Comparison of ENCODE assay signal across 7 cellular contexts in the genomic region with DNA sequence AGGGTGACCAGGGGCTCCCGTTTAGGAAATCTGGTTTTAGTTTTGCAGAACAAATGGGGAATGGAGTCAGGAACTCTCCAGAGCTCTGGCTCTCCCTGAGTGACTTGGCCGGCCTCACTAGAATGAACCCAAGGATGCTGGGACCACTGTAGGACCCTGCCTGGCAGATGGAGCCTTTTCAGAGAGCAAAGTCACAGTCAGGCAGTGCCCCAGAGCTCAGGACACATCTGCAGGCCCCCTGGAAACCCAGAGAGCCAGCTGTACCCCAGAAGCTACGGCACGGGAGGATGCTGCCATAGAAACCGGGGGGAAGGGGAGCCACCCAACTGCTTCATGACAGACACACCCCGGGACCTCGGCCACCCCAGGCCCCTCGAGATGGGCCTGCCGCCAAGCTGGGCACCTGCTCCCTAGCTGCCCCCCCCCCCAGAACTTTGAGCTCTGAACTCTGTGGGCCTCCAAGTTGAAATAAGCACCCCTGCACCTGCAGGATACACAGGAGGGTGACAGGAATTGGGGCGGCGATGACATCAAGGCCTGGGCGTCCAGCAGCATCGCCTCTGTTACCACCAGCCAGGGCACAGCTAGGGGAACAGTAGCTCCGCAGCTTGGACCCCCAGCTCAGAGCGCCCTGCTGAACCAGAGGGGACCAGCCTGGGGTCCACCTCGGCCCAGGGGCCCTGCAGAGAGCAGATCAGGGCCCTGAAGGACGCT.
DNase-seq lines count a peak whose midpoint lies in the region; ATAC-seq, FAIRE-seq and TF ChIP-seq lines count a peak whose summit lies in the region.

No MANE protein-coding gene starts in this region.

- H2AFZ ChIP-seq in HepG2 (ENCODE audit: low read length) = no peak overlapping the region

- in situ Hi-C loops in HepG2 (cut with HindIII; ENCODE audit: extremely low pct_ligation_motif_present, low pct_unique_long_range_greater_than_20kb) = no loop called here

- no peaks in the 10 kb centered on the region for H3K4me1 Mint-ChIP-seq in activated T-helper 2 cell treated with anti-CD3 and anti-CD28 coated beads, Interferon-gamma antibody, Interleukin-2, Interleukin-4, amounts not matched to agents 10 μg/mL and 5 μg/mL and 100 μg/mL, durations not matched to agents 14 hours and 24 hours and 36 hours (ENCODE audit: low read depth)

- ATAC-seq in HepG2 (peak; percentile 2; the same call in 1 of the 3 replicates), HG02840 (IDR thresholded peaks at IDR 0.05; ENCODE audit: low FRiP score, unreplicated experiment) (no peak)

- CTCF ChIA-PET in HepG2 (lab: Yijun Ruan, JAX; ENCODE audit: low intra/inter-chr PET ratio, low total read pairs) = no interaction called here

- TF ChIP-seq EP300 in HepG2 (IDR thresholded peaks at IDR 0.05; ENCODE audit: low read depth in 2 of 2, low read length in 2 of 2) = no peak
- no peak for TF ChIP-seq EP300 in HepG2 (CRISPR knock-in tag; IDR thresholded peaks at IDR 0.05; ENCODE audit: borderline replicate concordance)

- POLR2A ChIA-PET in HepG2 (lab: Yijun Ruan, JAX) = interaction anchor here (0.8 to 7.2 kb wide), 11 partner anchors 8 to 93 kb away, joined by 3 to 94 read pairs (median 4); no protein-coding TSS in a partner anchor

- TF ChIP-seq POLR2A in HepG2 (IDR thresholded peaks at IDR 0.05; ENCODE audit: insufficient read depth in 1 of 2, low read depth in 2 of 2, low read length in 2 of 2) = no peak
- TF ChIP-seq POLR2A in spleen (IDR thresholded peaks at IDR 0.05) = no peak

- BruUV-seq in HepG2 (replicated peaks; lab: Mats Ljungman, UMichigan) = TSS peak; percentile 86

- H3K9ac ChIP-seq in HepG2 (ENCODE audit: insufficient read depth, low read depth, low read length) = peak overlapping the region; percentile 69

- no peaks in the 10 kb centered on the region for H3K9me3 Mint-ChIP-seq in activated T-helper 2 cell treated with anti-CD3 and anti-CD28 coated beads, Interferon-gamma antibody, Interleukin-2, Interleukin-4, amounts not matched to agents 10 μg/mL and 5 μg/mL and 100 μg/mL, durations not matched to agents 14 hours and 24 hours and 36 hours

- H3K4me3 ChIP-seq in H7 (ENCODE audit: insufficient read depth, low read depth, low read length) (peak overlapping the region; percentile 70), HepG2 (replicated peaks in 1 of 3; ENCODE audit: insufficient read depth in 1 of 3, low read depth in 2 of 3, low read length in 3 of 3) (peak overlapping the region; percentile 58 to 69 (median 69)), spleen (peak overlapping the region in 6 of 8 donors; percentile 61 to 81 (median 69))

- H3K4me3 Mint-ChIP-seq in activated T-helper 2 cell treated with anti-CD3 and anti-CD28 coated beads, Interferon-gamma antibody, Interleukin-2, Interleukin-4, amounts not matched to agents 10 μg/mL and 5 μg/mL and 100 μg/mL, durations not matched to agents 14 hours and 24 hours and 36 hours (ENCODE audit: low read depth) = peak overlapping the region; percentile 47

- H3K9me3 ChIP-seq in HepG2 (ENCODE audit: low read length) (no peaks in the 10 kb centered on the region), spleen (no peaks in the 10 kb centered on the region)

- no peak for TF ChIP-seq CTCF in HepG2 (CRISPR knock-in tag; IDR thresholded peaks at IDR 0.05)
- TF ChIP-seq CTCF in spleen (IDR thresholded peaks at IDR 0.05 in 8 of 11, conservative IDR thresholded peaks at IDR 0.05 in 3 of 11) = no peak

- H3K27me3 ChIP-seq in H7 (ENCODE audit: control insufficient read depth, insufficient read depth, low read length) = peaks cover 34% of the 10 kb centered on the region
- H3K27me3 ChIP-seq in HepG2 (ENCODE audit: control insufficient read depth in 1 of 2, insufficient read depth in 2 of 2, low read length in 2 of 2) = peaks cover 3 to 11% of the 10 kb centered on the region in 2 experiments; a peak in 3 of 5 replicates
- peaks cover 0 to 35% (median 7%) of the 10 kb centered on the region in 7 donors for H3K27me3 ChIP-seq in spleen (replicated peaks in 1 of 7)

- H3K79me2 ChIP-seq in HepG2 (ENCODE audit: insufficient read depth, low read length) = no peaks in the 10 kb centered on the region

- intact Hi-C loops in activated T-helper 2 cell treated with anti-CD3 and anti-CD28 coated beads, Interferon-gamma antibody, Interleukin-2, Interleukin-4, amounts not matched to agents 10 μg/mL and 5 μg/mL and 100 μg/mL, durations not matched to agents 14 hours and 24 hours and 36 hours (cut with micrococcal nuclease) = no loop called here
- intact Hi-C loops in HepG2 (cut with micrococcal nuclease; ENCODE audit: unreplicated experiment) = no loop called here
- intact Hi-C loops in spleen (cut with DNase I; ENCODE audit: low total_unique reads) = no loop called here

- no peak overlapping the region for H3K27ac Mint-ChIP-seq in activated T-helper 2 cell treated with anti-CD3 and anti-CD28 coated beads, Interferon-gamma antibody, Interleukin-2, Interleukin-4, amounts not matched to agents 10 μg/mL and 5 μg/mL and 100 μg/mL, durations not matched to agents 14 hours and 24 hours and 36 hours

- H3K27ac ChIP-seq in HepG2 (ENCODE audit: extremely low read length, insufficient read depth, low read length) (peak overlapping the region; percentile 81), spleen (peak overlapping the region in 7 of 8 donors; percentile 55 to 87 (median 74))

- H4K20me1 ChIP-seq in HepG2 (ENCODE audit: insufficient read depth, low read length) = no peaks in the 10 kb centered on the region

- no peak for FAIRE-seq in HepG2 (lab: Jason Lieb, UNC)

- H3K36me3 ChIP-seq in H7 (replicated peaks; ENCODE audit: control insufficient read depth, insufficient read depth, low read length) (no peaks in the 10 kb centered on the region), HepG2 (replicated peaks in 1 of 2; ENCODE audit: control insufficient read depth in 1 of 2, insufficient read depth in 2 of 2, low read length in 2 of 2) (no peaks in the 10 kb centered on the region), spleen (no peaks in the 10 kb centered on the region)

- H3K4me1 ChIP-seq in HepG2 (ENCODE audit: insufficient read depth, low read length) (peaks cover 68% of the 10 kb centered on the region), spleen (peaks cover 5 to 30% (median 22%) of the 10 kb centered on the region in 6 donors)

- peak overlapping the region; percentile 87 for H3K4me2 ChIP-seq in HepG2 (ENCODE audit: low read depth, low read length)

- H3K36me3 Mint-ChIP-seq in activated T-helper 2 cell treated with anti-CD3 and anti-CD28 coated beads, Interferon-gamma antibody, Interleukin-2, Interleukin-4, amounts not matched to agents 10 μg/mL and 5 μg/mL and 100 μg/mL, durations not matched to agents 14 hours and 24 hours and 36 hours (ENCODE audit: low read depth) = no peaks in the 10 kb centered on the region

- no peak for TF ChIP-seq RAD21 in HepG2 (CRISPR knock-in tag; IDR thresholded peaks at IDR 0.05)

- WGBS in HepG2 (ENCODE audit: low lambda C conversion rate) = 0% methylated on average over 1 of the region's 17 CpGs
- WGBS in spleen, 5 donors = 69 to 83% (median 79%) methylated on average over 5 to 17 of the region's 17 CpGs

- peaks cover 25% of the 10 kb centered on the region for H3K27me3 Mint-ChIP-seq in activated T-helper 2 cell treated with anti-CD3 and anti-CD28 coated beads, Interferon-gamma antibody, Interleukin-2, Interleukin-4, amounts not matched to agents 10 μg/mL and 5 μg/mL and 100 μg/mL, durations not matched to agents 14 hours and 24 hours and 36 hours (ENCODE audit: low read depth)

- no peak for DNase-seq in H7
- no peak for DNase-seq in activated T-helper 2 cell treated with anti-CD3 and anti-CD28 coated beads, Interferon-gamma antibody, Interleukin-2, Interleukin-4, amounts not matched to agents 10 μg/mL and 5 μg/mL and 100 μg/mL, durations not matched to agents 14 hours and 24 hours and 36 hours (ENCODE audit: low spot score)
- no peak for DNase-seq in HepG2 (ENCODE audit: low spot score)
- DNase-seq in spleen = no peak
- no peak for DNase-seq in SHP77 (lab: John Stamatoyannopoulos, UW)
- DNase-seq in NCI-H2227 treated with DMSO at 0.1 percent for 48 hours (lab: John Stamatoyannopoulos, UW) = no peak

TF ChIP-seq in HepG2, 621 proteins besides CTCF, POLR2A, EP300 and RAD21 (continues in another document):
- 0 out of 2 replicates have a peak, but pooled peaks have one; percentile 34 for TF ChIP-seq ZNF354B (CRISPR knock-in tag; IDR thresholded peaks at IDR 0.05)
- peak; percentile 2; the same call in 1 of the 2 replicates for TF ChIP-seq ZNF329 (CRISPR knock-in tag; IDR thresholded peaks at IDR 0.05; ENCODE audit: low read depth)
- TF ChIP-seq, protein P1, sequence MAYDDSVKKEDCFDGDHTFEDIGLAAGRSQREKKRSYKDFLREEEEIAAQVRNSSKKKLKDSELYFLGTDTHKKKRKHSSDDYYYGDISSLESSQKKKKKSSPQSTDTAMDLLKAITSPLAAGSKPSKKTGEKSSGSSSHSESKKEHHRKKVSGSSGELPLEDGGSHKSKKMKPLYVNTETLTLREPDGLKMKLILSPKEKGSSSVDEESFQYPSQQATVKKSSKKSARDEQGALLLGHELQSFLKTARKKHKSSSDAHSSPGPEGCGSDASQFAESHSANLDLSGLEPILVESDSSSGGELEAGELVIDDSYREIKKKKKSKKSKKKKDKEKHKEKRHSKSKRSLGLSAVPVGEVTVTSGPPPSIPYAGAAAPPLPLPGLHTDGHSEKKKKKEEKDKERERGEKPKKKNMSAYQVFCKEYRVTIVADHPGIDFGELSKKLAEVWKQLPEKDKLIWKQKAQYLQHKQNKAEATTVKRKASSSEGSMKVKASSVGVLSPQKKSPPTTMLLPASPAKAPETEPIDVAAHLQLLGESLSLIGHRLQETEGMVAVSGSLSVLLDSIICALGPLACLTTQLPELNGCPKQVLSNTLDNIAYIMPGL (CRISPR knock-in tag; IDR thresholded peaks at IDR 0.05; ENCODE audit: borderline replicate concordance in 1 of 2, low read depth in 1 of 2) = 0 out of 4 replicates have a peak, but pooled peaks of 1 of the 2 experiments have one; percentile 1
- TF ChIP-seq TP53 (CRISPR knock-in tag; conservative IDR thresholded peaks at IDR 0.05) = 0 out of 2 replicates have a peak, but pooled peaks have one; percentile 2
- TF ChIP-seq, protein P2, sequence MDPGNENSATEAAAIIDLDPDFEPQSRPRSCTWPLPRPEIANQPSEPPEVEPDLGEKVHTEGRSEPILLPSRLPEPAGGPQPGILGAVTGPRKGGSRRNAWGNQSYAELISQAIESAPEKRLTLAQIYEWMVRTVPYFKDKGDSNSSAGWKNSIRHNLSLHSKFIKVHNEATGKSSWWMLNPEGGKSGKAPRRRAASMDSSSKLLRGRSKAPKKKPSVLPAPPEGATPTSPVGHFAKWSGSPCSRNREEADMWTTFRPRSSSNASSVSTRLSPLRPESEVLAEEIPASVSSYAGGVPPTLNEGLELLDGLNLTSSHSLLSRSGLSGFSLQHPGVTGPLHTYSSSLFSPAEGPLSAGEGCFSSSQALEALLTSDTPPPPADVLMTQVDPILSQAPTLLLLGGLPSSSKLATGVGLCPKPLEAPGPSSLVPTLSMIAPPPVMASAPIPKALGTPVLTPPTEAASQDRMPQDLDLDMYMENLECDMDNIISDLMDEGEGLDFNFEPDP (CRISPR knock-in tag; conservative IDR thresholded peaks at IDR 0.05) = 0 out of 2 replicates have a peak, but pooled peaks have one; percentile 48
- 0 out of 2 replicates have a peak, but pooled peaks have one; percentile 9 for TF ChIP-seq FOXJ3 (CRISPR knock-in tag; IDR thresholded peaks at IDR 0.05; ENCODE audit: borderline replicate concordance)
- peak; percentile 1; the same call in 1 of the 2 replicates for TF ChIP-seq SALL1 (CRISPR knock-in tag; IDR thresholded peaks at IDR 0.05)
